18 cellular contexts compared by ENCODE assay signal in the genomic region with DNA sequence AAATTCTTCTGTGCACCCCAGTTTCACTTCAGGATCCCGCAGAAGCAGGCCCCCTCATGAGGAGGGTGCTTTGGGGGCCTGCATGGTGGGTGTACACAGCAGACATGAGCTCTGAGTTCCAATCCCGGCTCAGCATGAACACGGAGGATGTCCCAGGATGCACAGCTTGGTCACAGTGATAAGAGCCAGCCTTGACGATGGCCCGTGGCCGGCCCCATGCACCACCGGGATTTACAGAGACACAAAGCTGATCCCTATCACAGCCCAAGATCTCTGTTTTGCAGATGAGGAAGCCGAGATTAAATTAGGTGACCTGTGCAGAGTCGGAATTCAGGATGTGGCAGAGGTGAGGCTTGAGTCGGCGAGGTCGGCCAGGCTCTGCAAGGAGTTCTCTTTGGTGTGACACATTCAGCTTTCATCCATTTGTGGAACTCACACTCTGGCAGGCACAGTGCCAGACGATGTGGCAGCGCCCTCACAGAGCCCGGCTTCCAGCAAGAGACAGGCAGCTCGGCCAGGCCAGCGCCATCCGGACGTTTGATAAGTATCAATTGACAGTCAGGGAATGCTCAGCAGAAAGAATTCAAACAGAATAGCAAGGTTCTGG.
A peak's percentile ranks its signal among the peaks of the same experiment; 100 is the strongest.
DNase-seq lines count a peak whose midpoint lies in the region; FAIRE-seq and TF ChIP-seq lines count a peak whose summit lies in the region.
"Had no signal": no experiment of that assay in that cellular context is flagged by ENCODE, and none has a peak within 500 bp of the region (broad histone marks: within the 10 kb centered on the region; RNA-seq: fewer than 3 reads in every experiment).

No MANE protein-coding gene starts in this region.

- H3K9me3 ChIP-seq in H1 (ENCODE audit: insufficient read depth in 2 of 2, low read depth in 1 of 2, low read length in 1 of 2), result no peaks in the 10 kb centered on the region
- no peaks in the 10 kb centered on the region for H3K9me3 ChIP-seq in neural progenitor cell (ENCODE audit: low read depth)
- no peaks in the 10 kb centered on the region for H3K9me3 ChIP-seq in sigmoid colon
- H3K9me3 ChIP-seq: A549 had no signal

- H4K91ac ChIP-seq in H1 (replicated peaks; ENCODE audit: insufficient read length, low read length), result peak overlapping the region; percentile 87

- TF ChIP-seq CTCF in H1 (IDR thresholded peaks at IDR 0.05; ENCODE audit: control extremely low read depth in 1 of 3, insufficient read depth in 1 of 3, low read depth in 1 of 3, low read length in 3 of 3) (no peak), neural progenitor cell (IDR thresholded peaks at IDR 0.05) (no peak), sigmoid colon (IDR thresholded peaks at IDR 0.05) (no peak)

- H2AK5ac ChIP-seq in H1 (ENCODE audit: low read depth, low read length), result no peak overlapping the region

- TF ChIP-seq EP300 in H1 (IDR thresholded peaks at IDR 0.05; ENCODE audit: borderline replicate concordance in 1 of 2, low read depth in 2 of 2, low read length in 2 of 2), result no peak
- no peak for TF ChIP-seq EP300 in sigmoid colon (IDR thresholded peaks at IDR 0.05)

- H3K4me1 ChIP-seq in H1 (replicated peaks in 1 of 4; ENCODE audit: control insufficient read depth in 3 of 4, insufficient read depth in 4 of 4, low read length in 3 of 4), result peaks cover 5 to 18% (median 8%) of the 10 kb centered on the region in 4 experiments
- H3K4me1 ChIP-seq in neural progenitor cell, result peaks cover 22% of the 10 kb centered on the region
- no peaks in the 10 kb centered on the region for H3K4me1 ChIP-seq in sigmoid colon
- H3K4me1 ChIP-seq: A549 had no signal

- intact Hi-C loops in sigmoid colon (cut with DNase I), result no loop called here

- no peaks in the 10 kb centered on the region for H3K23me2 ChIP-seq in H1 (ENCODE audit: low read depth, low read length)

- no peak for TF ChIP-seq POLR2A in H1 (IDR thresholded peaks at IDR 0.05; ENCODE audit: control extremely low read depth in 1 of 2, low read depth in 2 of 2, low read length in 2 of 2)
- no peak for TF ChIP-seq POLR2A in sigmoid colon (IDR thresholded peaks at IDR 0.05)

- H3K9ac ChIP-seq in H1 (replicated peaks in 1 of 4; ENCODE audit: extremely low read depth in 1 of 4, low read depth in 3 of 4, low read length in 3 of 4) (no peak overlapping the region; a peak in 1 of 7 replicates), neural progenitor cell (no peak overlapping the region)

- WGBS in H1 (ENCODE audit: extremely low coverage in 1 of 2, insufficient coverage in 1 of 2, insufficient read length in 1 of 2, insufficient replicate concordance in 2 of 2, low coverage in 1 of 2, low lambda C conversion rate in 2 of 2, missing lambda C conversion rate in 1 of 2), 2 experiments, result 71% methylated on average over 19 of the region's 19 CpGs; no CpG with 5 or more reads in 1 of the 2 experiments
- 84 to 86% methylated on average over 19 of the region's 19 CpGs for WGBS in sigmoid colon, 2 donors

- no peak for TF ChIP-seq RAD21 in H1 (IDR thresholded peaks at IDR 0.05 in 1 of 2, conservative IDR thresholded peaks at IDR 0.05 in 1 of 2; ENCODE audit: low read depth in 2 of 2, low read length in 2 of 2)

- H3K79me1 ChIP-seq in H1 (ENCODE audit: low read depth, low read length), result no peaks in the 10 kb centered on the region

- H3K4me3 ChIP-seq in H1 (ENCODE audit: extremely low read depth in 1 of 4, insufficient read depth in 2 of 4, low read depth in 3 of 4, low read length in 4 of 4) (peak overlapping the region in 1 of 4 experiments; percentile 7; a peak in 1 of 8 replicates), neural progenitor cell (no peak overlapping the region), sigmoid colon (no peak overlapping the region)
- H3K4me3 ChIP-seq: A549, coronary artery had no signal

- peak overlapping the region; percentile 91 for H2BK12ac ChIP-seq in H1 (ENCODE audit: low read depth, low read length)

- no peak overlapping the region for H3K14ac ChIP-seq in H1 (ENCODE audit: insufficient read length)

- H3K18ac ChIP-seq in H1 (ENCODE audit: extremely low read depth, low read length), result peak overlapping the region; percentile 72

- no peak overlapping the region for H3K23ac ChIP-seq in H1 (ENCODE audit: insufficient read length)

- H2BK20ac ChIP-seq in H1 (ENCODE audit: low read length), result peak overlapping the region; percentile 95

- no peak overlapping the region; the same call in 1 of the 2 replicates for H4K8ac ChIP-seq in H1 (ENCODE audit: extremely low read depth, insufficient read depth, low read length)

- peak overlapping the region; percentile 63 for H3K4ac ChIP-seq in H1 (replicated peaks; ENCODE audit: insufficient read length, low read depth, low read length)

- H3K79me2 ChIP-seq in H1 (ENCODE audit: control insufficient read depth in 1 of 2, insufficient read depth in 2 of 2, low read length in 2 of 2) (no peaks in the 10 kb centered on the region), neural progenitor cell (ENCODE audit: low read depth) (no peaks in the 10 kb centered on the region)

- H3K4me3 Mint-ChIP-seq in neural progenitor cell, result no peak overlapping the region
- H3K4me3 Mint-ChIP-seq: activated B cell treated with CpG ODN at 0.5 μM for 24 hours; activated CD8-positive, alpha-beta T cell treated with anti-CD3 and anti-CD28 coated beads, Interleukin-2, amount 10 ng/mL, durations not matched to agents 7 days and 5 days; nephron had no signal

- H3K27me3 ChIP-seq in H1 (replicated peaks in 1 of 4; ENCODE audit: control insufficient read depth in 3 of 4, extremely low read depth in 1 of 4, insufficient read depth in 3 of 4, low read length in 3 of 4) (no peaks in the 10 kb centered on the region), neural progenitor cell (no peaks in the 10 kb centered on the region), sigmoid colon (no peaks in the 10 kb centered on the region)

- H3K4me2 ChIP-seq in H1 (ENCODE audit: insufficient read depth in 1 of 2, low read depth in 2 of 2, low read length in 2 of 2) (peak overlapping the region; percentile 10 to 32), neural progenitor cell (peak overlapping the region; percentile 60)
- H3K4me2 ChIP-seq: A549 had no signal

- peaks cover 17% of the 10 kb centered on the region for H3K27me3 Mint-ChIP-seq in neural progenitor cell (ENCODE audit: insufficient read depth, low read depth)

- peak; percentile 41 for DNase-seq in NCI-H2171 treated with DMSO at 0.1 percent for 48 hours (lab: John Stamatoyannopoulos, UW)
- DNase-seq in NCI-H2171 (lab: John Stamatoyannopoulos, UW), result no peak
- DNase-seq in NCI-H2029 treated with DMSO at 0.1 percent for 48 hours (lab: John Stamatoyannopoulos, UW), result peak; percentile 32
- DNase-seq in H1 (ENCODE audit: low read depth in 1 of 2, low spot score in 2 of 2), result no peak
- DNase-seq in neural progenitor cell (ENCODE audit: low spot score), result peak; percentile 28
- DNase-seq in sigmoid colon, result no peak
- no peak for DNase-seq in activated naive CD4-positive, alpha-beta T cell treated with anti-CD3 and anti-CD28 coated beads, Interleukin-2, amount 50 U/mL, for 16 hours
- no peak for DNase-seq in RPMI8226
- DNase-seq: activated B cell treated with CpG ODN at 0.5 μM for 24 hours; activated CD8-positive, alpha-beta T cell treated with anti-CD3 and anti-CD28 coated beads, Interleukin-2, amount 10 ng/mL, durations not matched to agents 7 days and 5 days; activated naive CD4-positive, alpha-beta T cell; GOT3; NK-92 treated with Interleukin-12 subunit alpha and Interleukin-12 subunit beta, amount 100 ng/mL, for 24 hours; T-helper 9 cell had no signal

- CTCF ChIA-PET in H1 (lab: Charles Lee; ENCODE audit: partially characterized antibody), result interaction anchor here (0.9 to 1.4 kb wide), 3 partner anchors 9 to 16 kb away, joined by 3 to 5 read pairs (median 3); no protein-coding TSS in a partner anchor

- no peak overlapping the region for H2AFZ ChIP-seq in H1 (ENCODE audit: low read length)
- H2AFZ ChIP-seq in neural progenitor cell (replicated peaks), result no peak overlapping the region

- peaks cover 24% of the 10 kb centered on the region for H3F3A ChIP-seq in neural progenitor cell (ENCODE audit: low read depth)

- H3K56ac ChIP-seq in H1 (replicated peaks; ENCODE audit: insufficient read length, low read depth, low read length), result no peak overlapping the region

- H3K9me3 Mint-ChIP-seq in neural progenitor cell, result peaks cover 3% of the 10 kb centered on the region
- H3K9me3 Mint-ChIP-seq: activated B cell treated with CpG ODN at 0.5 μM for 24 hours, nephron had no signal

- no peaks in the 10 kb centered on the region for H4K20me1 ChIP-seq in H1 (replicated peaks in 1 of 2; ENCODE audit: control insufficient read depth in 1 of 2, insufficient read depth in 2 of 2, low read length in 2 of 2)
- H4K20me1 ChIP-seq in neural progenitor cell (ENCODE audit: low read depth), result no peaks in the 10 kb centered on the region

- no peaks in the 10 kb centered on the region for H3K36me3 Mint-ChIP-seq in neural progenitor cell

- H3K27ac ChIP-seq in H1 (ENCODE audit: low read depth, low read length) (no peak overlapping the region), neural progenitor cell (peak overlapping the region; percentile 83), sigmoid colon (no peak overlapping the region)
- H3K27ac ChIP-seq: A549, coronary artery had no signal

- FAIRE-seq in H1 (lab: Jason Lieb, UNC), result no peak
- FAIRE-seq: A549, endometrium had no signal

- peak overlapping the region; percentile 44 for H4K5ac ChIP-seq in H1 (ENCODE audit: insufficient read length, low read depth, low read length)

- H3K36me3 ChIP-seq in H1 (ENCODE audit: control insufficient read depth in 2 of 4, insufficient read depth in 4 of 4, low read length in 3 of 4) (no peaks in the 10 kb centered on the region), neural progenitor cell (no peaks in the 10 kb centered on the region), sigmoid colon (no peaks in the 10 kb centered on the region)

- peak overlapping the region; percentile 50 for H3K27ac Mint-ChIP-seq in neural progenitor cell
- H3K27ac Mint-ChIP-seq: activated B cell treated with CpG ODN at 0.5 μM for 24 hours; activated CD8-positive, alpha-beta T cell treated with anti-CD3 and anti-CD28 coated beads, Interleukin-2, amount 10 ng/mL, durations not matched to agents 7 days and 5 days; nephron had no signal

- POLR2A ChIA-PET in H1 (lab: Charles Lee; ENCODE audit: partially characterized antibody), result interaction anchor here (0.8 to 1.7 kb wide), 3 partner anchors 13 to 17 kb away, joined by 4 read pairs; no protein-coding TSS in a partner anchor

- H2BK15ac ChIP-seq in H1 (ENCODE audit: low read length), result peak overlapping the region; percentile 62; the same call in 1 of the 2 replicates

- peak overlapping the region; percentile 30 for H2BK5ac ChIP-seq in H1 (ENCODE audit: low read depth, low read length)

- H2BK120ac ChIP-seq in H1 (replicated peaks; ENCODE audit: low read depth, low read length), result peak overlapping the region; percentile 72

- H3K4me1 Mint-ChIP-seq in neural progenitor cell, result peaks cover 25% of the 10 kb centered on the region
- H3K4me1 Mint-ChIP-seq: activated B cell treated with CpG ODN at 0.5 μM for 24 hours had no signal

TF ChIP-seq in H1, 55 proteins besides CTCF, POLR2A, EP300 and RAD21:
- TF ChIP-seq TAF1 (IDR thresholded peaks at IDR 0.05; ENCODE audit: low read depth, low read length) (no peak), EGR1 (IDR thresholded peaks at IDR 0.05; ENCODE audit: borderline replicate concordance, low read depth, low read length) (no peak), CTBP2 (IDR thresholded peaks at IDR 0.05; ENCODE audit: borderline replicate concordance, insufficient read depth, insufficient read length, low read length) (peak; percentile 30)
TF ChIP-seq in H1: peak in this region for 1.

Comparison
In these comparisons a context has a peak if more than half of its experiments do, and no peak if none do; other contexts are left out.
1. DNase-seq: peak in NCI-H2171 treated with DMSO at 0.1 percent for 48 hours (single experiment), NCI-H2029 treated with DMSO at 0.1 percent for 48 hours (single experiment) and neural progenitor cell (single experiment); none in NCI-H2171 (single experiment), H1 (0 of 2), sigmoid colon (single experiment), activated naive CD4-positive, alpha-beta T cell treated with anti-CD3 and anti-CD28 coated beads, Interleukin-2, amount 50 U/mL, for 16 hours (single experiment) and RPMI8226 (single experiment).